In genomic region chr5:53560506-53561191, GRCh38 we compare ENCODE assay signal across 1 cellular context.
TF ChIP-seq lines count a peak whose summit lies in the region.

NDUFS4 (plus strand) TSS chr5:53560639; CDS start chr5:53560663, 24 bp downstream.

TF ChIP-seq in HepG2, 621 proteins besides CTCF, POLR2A, EP300 and RAD21 (continued from another document and continues in another):
- TF ChIP-seq ZNF281 (CRISPR knock-in tag; IDR thresholded peaks at IDR 0.05; ENCODE audit: borderline replicate concordance) (no peak; the same call in 1 of the 2 replicates), ZNF773 (CRISPR knock-in tag; IDR thresholded peaks at IDR 0.05; ENCODE audit: borderline replicate concordance) (no peak), U2AF2 (IDR thresholded peaks at IDR 0.05; ENCODE audit: low read depth, low read length) (no peak), FIP1L1 (IDR thresholded peaks at IDR 0.05; ENCODE audit: borderline replicate concordance, insufficient read depth, low read depth, low read length) (no peak), KDM2A (CRISPR knock-in tag; IDR thresholded peaks at IDR 0.05; ENCODE audit: borderline replicate concordance, low read depth) (peak; percentile 94), ZNF891 (CRISPR knock-in tag; IDR thresholded peaks at IDR 0.05) (0 out of 2 replicates have a peak, but pooled peaks have one; percentile 59), BORCS8-MEF2B (CRISPR knock-in tag; IDR thresholded peaks at IDR 0.05) (peak; percentile 53; the same call in 1 of the 2 replicates), HNRNPH1 (optimal IDR thresholded peaks at IDR 0.05; ENCODE audit: low read depth, low read length) (no peak), MZF1 (CRISPR knock-in tag; IDR thresholded peaks at IDR 0.05; ENCODE audit: borderline replicate concordance) (peak; percentile 91; the same call in 1 of the 2 replicates), ZNF552 (CRISPR knock-in tag; IDR thresholded peaks at IDR 0.05; ENCODE audit: borderline replicate concordance) (0 out of 2 replicates have a peak, but pooled peaks have one; percentile 15), ZNF335 (CRISPR knock-in tag; IDR thresholded peaks at IDR 0.05) (0 out of 2 replicates have a peak, but pooled peaks have one; percentile 32), SOX5 (CRISPR knock-in tag; IDR thresholded peaks at IDR 0.05; ENCODE audit: borderline replicate concordance) (peak; percentile 41; the same call in 1 of the 2 replicates), SNAPC5 (CRISPR knock-in tag; IDR thresholded peaks at IDR 0.05; ENCODE audit: borderline replicate concordance) (no peak), REXO4 (CRISPR knock-in tag; IDR thresholded peaks at IDR 0.05; ENCODE audit: borderline replicate concordance) (no peak), JARID2 (CRISPR knock-in tag; IDR thresholded peaks at IDR 0.05; ENCODE audit: insufficient replicate concordance) (no peak), ZNF263 (CRISPR knock-in tag; IDR thresholded peaks at IDR 0.05) (peak; percentile 71), PBX3 (CRISPR knock-in tag; IDR thresholded peaks at IDR 0.05; ENCODE audit: borderline replicate concordance) (no peak), ZNF136 (CRISPR knock-in tag; IDR thresholded peaks at IDR 0.05; ENCODE audit: low read depth) (0 out of 2 replicates have a peak, but pooled peaks have one; percentile 35), THAP11 (CRISPR knock-in tag; IDR thresholded peaks at IDR 0.05) (peak; percentile 90), GABPA (IDR thresholded peaks at IDR 0.05; ENCODE audit: low read depth, low read length) (no peak), GABPA (CRISPR knock-in tag; IDR thresholded peaks at IDR 0.05; ENCODE audit: low read depth) (peak; percentile 48; the same call in 1 of the 2 replicates), ETS1 (CRISPR knock-in tag; IDR thresholded peaks at IDR 0.05) (no peak), ZBTB7A (CRISPR knock-in tag; IDR thresholded peaks at IDR 0.05) (no peak), MIER2 (CRISPR knock-in tag; IDR thresholded peaks at IDR 0.05) (peak; percentile 55; the same call in 1 of the 2 replicates), ZSCAN22 (CRISPR knock-in tag; IDR thresholded peaks at IDR 0.05) (0 out of 2 replicates have a peak, but pooled peaks have one; percentile 43), ZNF570 (CRISPR knock-in tag; IDR thresholded peaks at IDR 0.05; ENCODE audit: borderline replicate concordance) (no peak), FOXM1 (CRISPR knock-in tag; IDR thresholded peaks at IDR 0.05) (no peak), RBFOX2 (IDR thresholded peaks at IDR 0.05; ENCODE audit: low read depth, low read length) (peak; percentile 59), CHD4 (IDR thresholded peaks at IDR 0.05; ENCODE audit: borderline replicate concordance, low read length) (no peak), SRY (CRISPR knock-in tag; IDR thresholded peaks at IDR 0.05) (peak; percentile 64; the same call in 1 of the 2 replicates), ZNF576 (CRISPR knock-in tag; IDR thresholded peaks at IDR 0.05) (no peak), MXD3 (CRISPR knock-in tag; IDR thresholded peaks at IDR 0.05) (0 out of 2 replicates have a peak, but pooled peaks have one; percentile 64), ZNF280D (CRISPR knock-in tag; IDR thresholded peaks at IDR 0.05) (peak; percentile 93), HIVEP1 (CRISPR knock-in tag; IDR thresholded peaks at IDR 0.05) (0 out of 2 replicates have a peak, but pooled peaks have one; percentile 19), TBP (CRISPR knock-in tag; IDR thresholded peaks at IDR 0.05) (no peak), SOX13 (IDR thresholded peaks at IDR 0.05) (no peak), SOX13 (CRISPR knock-in tag; conservative IDR thresholded peaks at IDR 0.05 in 1 of 2, IDR thresholded peaks at IDR 0.05 in 1 of 2) (peak in 1 of 2 experiments; percentile 57; a peak in 1 of 4 replicates), ZNF558 (CRISPR knock-in tag; IDR thresholded peaks at IDR 0.05; ENCODE audit: borderline replicate concordance) (no peak; the same call in 1 of the 2 replicates), ZNF510 (CRISPR knock-in tag; IDR thresholded peaks at IDR 0.05; ENCODE audit: low read depth) (no peak), TP53 (CRISPR knock-in tag; conservative IDR thresholded peaks at IDR 0.05) (no peak), HINFP (CRISPR knock-in tag; IDR thresholded peaks at IDR 0.05; ENCODE audit: low read depth) (peak; percentile 70), MED8 (CRISPR knock-in tag; IDR thresholded peaks at IDR 0.05; ENCODE audit: insufficient replicate concordance) (no peak), ZNF33A (CRISPR knock-in tag; IDR thresholded peaks at IDR 0.05; ENCODE audit: borderline replicate concordance) (no peak), RELA (CRISPR knock-in tag; IDR thresholded peaks at IDR 0.05) (no peak), ZFP90 (CRISPR knock-in tag; IDR thresholded peaks at IDR 0.05; ENCODE audit: borderline replicate concordance) (no peak), HOMEZ (CRISPR knock-in tag; IDR thresholded peaks at IDR 0.05; ENCODE audit: low read depth) (peak; percentile 66; the same call in 1 of the 2 replicates), ZNF282 (IDR thresholded peaks at IDR 0.05; ENCODE audit: partially characterized antibody) (no peak), GZF1 (CRISPR knock-in tag; IDR thresholded peaks at IDR 0.05) (0 out of 2 replicates have a peak, but pooled peaks have one; percentile 47), RARA (CRISPR knock-in tag; IDR thresholded peaks at IDR 0.05) (peak; percentile 32; the same call in 1 of the 2 replicates), HNRNPLL (IDR thresholded peaks at IDR 0.05; ENCODE audit: low read depth, low read length, poor library complexity, severe bottlenecking) (no peak), ZHX1 (CRISPR knock-in tag; IDR thresholded peaks at IDR 0.05; ENCODE audit: low read depth) (0 out of 2 replicates have a peak, but pooled peaks have one; percentile 80), CHCHD3 (CRISPR knock-in tag; IDR thresholded peaks at IDR 0.05) (no peak)
